21 cellular contexts compared by ENCODE assay signal in the genomic region with DNA sequence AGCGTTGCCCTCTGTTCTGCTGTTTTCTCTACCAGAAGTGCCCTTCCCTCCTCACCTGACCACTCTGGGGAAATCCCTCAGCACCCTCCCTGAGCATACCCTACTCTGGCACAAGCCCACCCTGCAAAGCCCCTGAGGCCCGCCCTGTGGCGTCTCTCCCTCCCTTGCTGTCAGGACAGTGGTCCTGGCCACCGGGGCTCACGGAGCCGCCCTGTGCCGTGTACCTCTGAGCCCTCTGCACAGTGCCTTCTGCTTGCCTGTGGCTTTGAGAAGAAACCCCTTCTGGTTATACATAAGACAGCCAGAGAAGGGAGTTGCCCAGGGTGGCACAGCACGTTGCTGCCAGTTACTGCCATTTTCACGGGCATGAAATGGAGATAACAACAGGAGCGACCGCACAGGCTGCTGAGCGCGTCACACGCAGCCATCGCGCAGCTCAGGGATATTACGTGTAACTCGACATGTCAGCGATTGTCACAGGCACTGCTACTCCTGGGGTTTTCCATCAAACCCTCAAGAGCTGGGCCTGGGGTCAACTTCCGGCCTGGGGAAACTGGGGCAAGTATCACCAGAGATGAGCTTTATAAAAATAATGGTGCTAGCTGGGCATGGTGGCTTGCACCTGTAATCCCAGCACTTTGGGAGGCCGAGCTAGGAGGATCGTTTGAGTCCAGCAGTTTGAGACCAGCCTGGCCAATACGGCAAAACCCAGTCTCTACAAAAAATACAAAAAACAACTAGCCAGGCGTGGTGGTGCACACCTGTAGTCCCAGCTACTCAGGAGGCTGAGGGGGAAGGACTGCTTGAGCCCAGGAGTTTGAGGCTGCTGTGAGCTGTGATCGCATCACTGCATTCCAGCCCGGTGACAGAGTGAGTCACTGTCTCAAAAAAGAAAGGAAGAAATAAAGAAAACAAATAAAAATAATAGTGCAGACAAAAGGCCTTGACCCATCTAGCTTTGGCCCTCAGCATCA. TPM values are rescaled to one million over a fixed set of nuclear protein-coding genes. Genes with fewer than 3 reads are reported as not detected.
DNase-seq lines count a peak whose midpoint lies in the region; ATAC-seq, FAIRE-seq and TF ChIP-seq lines count a peak whose summit lies in the region.
"Had no signal": no experiment of that assay in that cellular context is flagged by ENCODE, and none has a peak within 500 bp of the region (broad histone marks: within the 10 kb centered on the region; RNA-seq: fewer than 3 reads in every experiment).

No MANE protein-coding gene starts in this region.

- no peaks in the 10 kb centered on the region for H3K9me3 Mint-ChIP-seq in HFFc6
- H3K9me3 Mint-ChIP-seq: activated CD4-positive, alpha-beta T cell treated with anti-CD3 and anti-CD28 coated beads, Interleukin-2, amount 10 ng/mL, durations not matched to agents 24 days and 14 days; activated naive CD4-positive, alpha-beta T cell treated with anti-CD3 and anti-CD28 coated beads for 36 hours; endodermal cell; GM23338; nephron had no signal

- CTCF ChIA-PET in A549 (lab: Yijun Ruan, JAX) = interaction anchor here (1.0 to 3.0 kb wide), 6 partner anchors 8 to 849 kb away, joined by 3 to 18 read pairs (median 4); no protein-coding TSS in a partner anchor

- WGBS in A549 (ENCODE audit: missing lambda C conversion rate) = 78% methylated on average over 26 of the region's 26 CpGs
- WGBS in prostate gland = 85% methylated on average over 26 of the region's 26 CpGs

- no peak overlapping the region for H3K27ac Mint-ChIP-seq in HFFc6
- H3K27ac Mint-ChIP-seq: activated CD4-positive, alpha-beta T cell treated with anti-CD3 and anti-CD28 coated beads, Interleukin-2, amount 10 ng/mL, durations not matched to agents 24 days and 14 days; activated naive CD4-positive, alpha-beta T cell treated with anti-CD3 and anti-CD28 coated beads for 36 hours; endodermal cell; GM23338; nephron had no signal

- TF ChIP-seq POLR2A in A549 (IDR thresholded peaks at IDR 0.05; ENCODE audit: low read length) (no peak), prostate gland (IDR thresholded peaks at IDR 0.05) (no peak)

- DNase-seq in A549 (ENCODE audit: low read depth in 1 of 2, low spot score in 1 of 2) = peak in 1 of 2 experiments; percentile 33
- DNase-seq in HFFc6 = peak; percentile 22
- DNase-seq in choroid plexus epithelial cell (ENCODE audit: low read depth) = peak; percentile 21
- peak in 2 of 3 donors; percentile 9 to 27 for DNase-seq in mucosa of descending colon
- no peak for DNase-seq in prostate gland (ENCODE audit: low spot score)
- DNase-seq in ureter (ENCODE audit: low spot score) = no peak
- no peak for DNase-seq in DMS 273 (lab: John Stamatoyannopoulos, UW; ENCODE audit: unreplicated experiment)
- DNase-seq: activated naive CD4-positive, alpha-beta T cell treated with anti-CD3 and anti-CD28 coated beads for 36 hours; endodermal cell; Kasumi-1; NCI-H1436; NCI-H226; SHP77 treated with DMSO at 0.1 percent for 48 hours; stimulated activated CD4-positive, alpha-beta T cell treated with anti-CD3 and anti-CD28 coated beads, Interleukin-2, amount 100 ng/mL, for 24 hours; T-helper 9 cell had no signal

- FAIRE-seq in A549 (lab: Jason Lieb, UNC) = no peak

- no peak for TF ChIP-seq EP300 in A549 (IDR thresholded peaks at IDR 0.05)

- H3K27ac ChIP-seq in A549 = no peak overlapping the region
- no peak overlapping the region for H3K27ac ChIP-seq in prostate gland

- no peak for TF ChIP-seq CTCF in A549 (IDR thresholded peaks at IDR 0.05)
- TF ChIP-seq CTCF in HFFc6 (IDR thresholded peaks at IDR 0.05) = no peak
- no peak for TF ChIP-seq CTCF in choroid plexus epithelial cell (conservative IDR thresholded peaks at IDR 0.05; ENCODE audit: low read depth, low read length)
- no peak for TF ChIP-seq CTCF in mucosa of descending colon (IDR thresholded peaks at IDR 0.05)
- no peak for TF ChIP-seq CTCF in prostate gland (IDR thresholded peaks at IDR 0.05)

- no peak; a peak in 1 of 6 replicates for ATAC-seq in A549
- ATAC-seq in mucosa of descending colon = no peak
- no peak for ATAC-seq in HG02759 (IDR thresholded peaks at IDR 0.05; ENCODE audit: unreplicated experiment)
- ATAC-seq: GM23338 had no signal

- H3K36me3 ChIP-seq in mucosa of descending colon (ENCODE audit: low read depth) = no peaks in the 10 kb centered on the region
- no peaks in the 10 kb centered on the region for H3K36me3 ChIP-seq in prostate gland

- peaks cover 7% of the 10 kb centered on the region for H3K4me1 Mint-ChIP-seq in HFFc6 (ENCODE audit: low read depth)
- H3K4me1 Mint-ChIP-seq: activated CD4-positive, alpha-beta T cell treated with anti-CD3 and anti-CD28 coated beads, Interleukin-2, amount 10 ng/mL, durations not matched to agents 24 days and 14 days; endodermal cell; GM23338 had no signal

- no peak overlapping the region for H3K4me3 Mint-ChIP-seq in HFFc6
- H3K4me3 Mint-ChIP-seq: activated CD4-positive, alpha-beta T cell treated with anti-CD3 and anti-CD28 coated beads, Interleukin-2, amount 10 ng/mL, durations not matched to agents 24 days and 14 days; activated naive CD4-positive, alpha-beta T cell treated with anti-CD3 and anti-CD28 coated beads for 36 hours; endodermal cell; GM23338; nephron had no signal

- no peaks in the 10 kb centered on the region for H3K9me3 ChIP-seq in A549
- no peaks in the 10 kb centered on the region for H3K9me3 ChIP-seq in mucosa of descending colon
- H3K9me3 ChIP-seq in prostate gland = no peaks in the 10 kb centered on the region

- H3K36me3 Mint-ChIP-seq in HFFc6 (ENCODE audit: low read depth) = no peaks in the 10 kb centered on the region

- no peaks in the 10 kb centered on the region for H3K27me3 ChIP-seq in prostate gland (replicated peaks; ENCODE audit: insufficient read depth)

- H3K27me3 Mint-ChIP-seq in HFFc6 (ENCODE audit: insufficient read depth) = peaks cover 17% of the 10 kb centered on the region
- H3K27me3 Mint-ChIP-seq: activated CD4-positive, alpha-beta T cell treated with anti-CD3 and anti-CD28 coated beads, Interleukin-2, amount 10 ng/mL, durations not matched to agents 24 days and 14 days had no signal

- POLR2A ChIA-PET in A549 (lab: Yijun Ruan, JAX) = no interaction called here

- no peak for TF ChIP-seq RAD21 in A549 (conservative IDR thresholded peaks at IDR 0.05 in 1 of 2, IDR thresholded peaks at IDR 0.05 in 1 of 2)

- H3K4me3 ChIP-seq in A549 (no peak overlapping the region), choroid plexus epithelial cell (ENCODE audit: low read depth, low read length) (no peak overlapping the region), mucosa of descending colon (no peak overlapping the region), prostate gland (no peak overlapping the region)
- H3K4me3 ChIP-seq: GM23338, lung had no signal

- intact Hi-C loops in mucosa of descending colon (cut with DNase I, micrococcal nuclease) = no loop called here
- intact Hi-C loops in prostate gland (cut with DNase I) = no loop called here

- H3K4me2 ChIP-seq in A549 = no peak overlapping the region
- H3K4me2 ChIP-seq: GM23338 had no signal

- peaks cover 5% of the 10 kb centered on the region; the same call in 1 of the 3 replicates for H3K4me1 ChIP-seq in A549
- no peaks in the 10 kb centered on the region for H3K4me1 ChIP-seq in mucosa of descending colon (ENCODE audit: low read depth)
- no peaks in the 10 kb centered on the region for H3K4me1 ChIP-seq in prostate gland (replicated peaks)

TF ChIP-seq in A549, 52 proteins besides CTCF, POLR2A, EP300 and RAD21:
- no peak for TF ChIP-seq MAZ (IDR thresholded peaks at IDR 0.05; ENCODE audit: borderline replicate concordance, low read depth, low read length)
- TF ChIP-seq MYC (IDR thresholded peaks at IDR 0.05; ENCODE audit: borderline replicate concordance, low read length) = no peak
- no peak for TF ChIP-seq CHD4 (IDR thresholded peaks at IDR 0.05; ENCODE audit: borderline replicate concordance)
- no peak for TF ChIP-seq RCOR1 (IDR thresholded peaks at IDR 0.05; ENCODE audit: low read depth, low read length)
- TF ChIP-seq POLR2AphosphoS2 (conservative IDR thresholded peaks at IDR 0.05; ENCODE audit: low read length) = no peak
- no peak for TF ChIP-seq FOSL2 (IDR thresholded peaks at IDR 0.05)
- peak; percentile 58 for TF ChIP-seq FOSL2 (CRISPR knock-in tag; IDR thresholded peaks at IDR 0.05)
- no peak for TF ChIP-seq RARB (CRISPR knock-in tag; IDR thresholded peaks at IDR 0.05)
- TF ChIP-seq HEYL (CRISPR knock-in tag; IDR thresholded peaks at IDR 0.05) = no peak

RNA-seq across cellular contexts. Expression of a gene that starts 14.8 kb away (rescaled TPM):
- polyA plus RNA-seq in A549 (2011; rRNA removed) (not detected in 2 replicates), A549 (2017; fragmentation: RNase III; extraction: RNeasy Plus Mini Kit Qiagen cat#74134 plus additional on column Dnase treatment) (not detected in 3 replicates)
- polyA plus RNA-seq in A549 (2012; cell fraction: cytosol; rRNA removed) = not detected in 2 replicates
- polyA plus RNA-seq in A549 (2012; cell fraction: nucleus; rRNA removed) = not detected in 2 replicates
- polyA minus RNA-seq in A549 (2011; rRNA and poly(A)+ RNA removed) = not detected in 2 replicates
- not detected for total RNA-seq in HFFc6 (2021; fragmentation: NEBNext Ultra II Directional; extraction: Animal tissue kit (Norgen Biotek cat#: 25700))
- total RNA-seq in mucosa of descending colon (not detected), prostate gland (not detected), ureter (not detected)
- total RNA-seq: activated CD4-positive, alpha-beta T cell treated with anti-CD3 and anti-CD28 coated beads, Interleukin-2, amount 10 ng/mL, durations not matched to agents 24 days and 14 days; activated naive CD4-positive, alpha-beta T cell treated with anti-CD3 and anti-CD28 coated beads for 36 hours; endodermal cell; fibroblast of villous mesenchyme; GM23338; lung had no signal
- polyA plus RNA-seq: GM23338, lung had no signal

RNA-seq across cellular contexts. Expression of a gene that starts 29.3 kb away (rescaled TPM):
- polyA plus RNA-seq in A549 (2011; rRNA removed) = 1.6 and 2.0 TPM in 2 replicates
- polyA plus RNA-seq in A549 (2012; cell fraction: cytosol; rRNA removed) = 1.2 and 1.3 TPM in 2 replicates
- 1.5 TPM in 2 replicates for polyA plus RNA-seq in A549 (2012; cell fraction: nucleus; rRNA removed)
- 0.27 to 0.30 TPM (median 0.28 TPM) in 3 replicates for polyA plus RNA-seq in A549 (2017; fragmentation: RNase III; extraction: RNeasy Plus Mini Kit Qiagen cat#74134 plus additional on column Dnase treatment)
- 2.7 and 5.4 TPM in 2 replicates for polyA minus RNA-seq in A549 (2011; rRNA and poly(A)+ RNA removed)
- not detected for total RNA-seq in HFFc6 (2021; fragmentation: NEBNext Ultra II Directional; extraction: Animal tissue kit (Norgen Biotek cat#: 25700))
- 1 to 10 TPM; 3.2 to 6.7 (median 4.0) TPM for total RNA-seq in mucosa of descending colon
- total RNA-seq in prostate gland = 1 to 10 TPM; 3.0 to 3.1 TPM
- 23.5 TPM for total RNA-seq in ureter
- total RNA-seq: fibroblast of villous mesenchyme had no signal

Comparison
In these comparisons a context has a peak if more than half of its experiments do, and no peak if none do; other contexts are left out.
1. DNase-seq: peak in HFFc6 (single experiment), choroid plexus epithelial cell (single experiment) and mucosa of descending colon (2 of 3); none in prostate gland (single experiment), ureter (single experiment) and DMS 273 (single experiment).
2. RNA of a gene that starts 29.3 kb away (total RNA-seq): 23.5 TPM in ureter (single experiment), 3.2 to 6.7 TPM in mucosa of descending colon and 3.0 to 3.1 TPM in prostate gland; not detected in HFFc6; every median in the first group is over 4 times any median in the second.